Comparison of ENCODE assay signal across 8 cellular contexts in the genomic region with DNA sequence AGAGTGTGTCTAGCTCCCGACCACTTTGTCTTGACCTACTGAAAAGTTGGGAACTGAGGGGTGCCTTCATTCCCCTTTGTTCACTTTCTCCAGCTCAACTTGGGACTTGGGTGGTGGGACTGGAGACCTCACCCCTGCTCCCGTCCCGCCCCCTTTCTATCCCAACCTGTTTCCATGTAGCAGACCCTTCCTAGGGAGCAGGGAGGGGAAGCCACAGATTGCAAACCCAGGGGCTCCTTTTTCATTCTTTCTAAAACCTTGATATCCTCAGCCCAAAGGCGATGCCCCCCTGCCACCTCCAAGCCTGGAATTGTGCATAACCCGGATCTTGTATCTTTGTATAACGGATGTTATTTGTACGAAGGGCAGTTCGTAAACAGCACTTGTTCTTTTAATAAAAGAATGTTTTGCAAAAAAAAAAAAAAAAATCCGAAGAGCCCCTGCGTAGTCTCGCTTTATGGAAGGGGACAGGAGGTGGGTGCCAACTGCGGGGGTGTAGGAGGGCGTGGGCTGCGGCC. TPM values are rescaled to one million over a fixed set of nuclear protein-coding genes. Genes with fewer than 3 reads are reported as not detected.
A peak's percentile ranks its signal among the peaks of the same experiment; 100 is the strongest.
DNase-seq lines count a peak whose midpoint lies in the region; ATAC-seq and TF ChIP-seq lines count a peak whose summit lies in the region.

No MANE protein-coding gene starts in this region.

- peak overlapping the region; percentile 95 for H3K27ac Mint-ChIP-seq in activated CD4-positive, alpha-beta T cell treated with anti-CD3 and anti-CD28 coated beads, Interleukin-2, amount 10 ng/mL, durations not matched to agents 24 days and 14 days

- ATAC-seq in right lobe of liver: no peak

- no peaks in the 10 kb centered on the region for H3K27me3 Mint-ChIP-seq in activated CD4-positive, alpha-beta T cell treated with anti-CD3 and anti-CD28 coated beads, Interleukin-2, amount 10 ng/mL, durations not matched to agents 24 days and 14 days

- 24 to 26% (median 24%) methylated on average over 14 of the region's 14 CpGs for WGBS in adrenal gland, 4 donors
- 18% methylated on average over 14 of the region's 14 CpGs for WGBS in right lobe of liver (ENCODE audit: insufficient coverage, low coverage, low lambda C conversion rate, missing lambda C conversion rate)
- 29 to 35% methylated on average over 14 of the region's 14 CpGs for WGBS in thyroid gland, 2 donors

- H3K9me3 Mint-ChIP-seq in activated CD4-positive, alpha-beta T cell treated with anti-CD3 and anti-CD28 coated beads, Interleukin-2, amount 10 ng/mL, durations not matched to agents 24 days and 14 days: no peaks in the 10 kb centered on the region

- TF ChIP-seq POLR2A in adrenal gland (IDR thresholded peaks at IDR 0.05) (no peak), right lobe of liver (IDR thresholded peaks at IDR 0.05) (no peak), thyroid gland (IDR thresholded peaks at IDR 0.05) (no peak)

- H3K27me3 ChIP-seq in adrenal gland (no peaks in the 10 kb centered on the region), right lobe of liver (no peaks in the 10 kb centered on the region), thyroid gland (no peaks in the 10 kb centered on the region)

- H3K4me3 ChIP-seq in adrenal gland (peak overlapping the region in 2 of 4 donors; percentile 35 to 82), right lobe of liver (peak overlapping the region; percentile 60 to 89 (median 63)), thyroid gland (replicated peaks in 1 of 3) (peak overlapping the region in 2 of 3 donors; percentile 41)

- peaks cover 69% of the 10 kb centered on the region for H3K4me1 Mint-ChIP-seq in activated CD4-positive, alpha-beta T cell treated with anti-CD3 and anti-CD28 coated beads, Interleukin-2, amount 10 ng/mL, durations not matched to agents 24 days and 14 days

- intact Hi-C loops in activated CD4-positive, alpha-beta T cell treated with anti-CD3 and anti-CD28 coated beads, Interleukin-2, amount 10 ng/mL, durations not matched to agents 24 days and 14 days (cut with micrococcal nuclease): no loop called here
- intact Hi-C loops in adrenal gland (cut with DNase I) (no loop called here), right lobe of liver (cut with DNase I) (no loop called here), thyroid gland (cut with DNase I) (no loop called here)

- H3K36me3 Mint-ChIP-seq in activated CD4-positive, alpha-beta T cell treated with anti-CD3 and anti-CD28 coated beads, Interleukin-2, amount 10 ng/mL, durations not matched to agents 24 days and 14 days (ENCODE audit: low read depth): peaks cover 43% of the 10 kb centered on the region

- peak overlapping the region; percentile 79 for H3K4me3 Mint-ChIP-seq in activated CD4-positive, alpha-beta T cell treated with anti-CD3 and anti-CD28 coated beads, Interleukin-2, amount 10 ng/mL, durations not matched to agents 24 days and 14 days

- H3K4me1 ChIP-seq in adrenal gland (replicated peaks in 1 of 2) (peaks cover 43 to 73% of the 10 kb centered on the region in 2 donors), right lobe of liver (peaks cover 0 to 27% (median 14%) of the 10 kb centered on the region in 4 donors), thyroid gland (peaks cover 30 to 34% of the 10 kb centered on the region in 2 donors)

- H3K9me3 ChIP-seq in adrenal gland (replicated peaks in 1 of 3) (no peaks in the 10 kb centered on the region), right lobe of liver (no peaks in the 10 kb centered on the region), thyroid gland (no peaks in the 10 kb centered on the region)

- H3K36me3 ChIP-seq in adrenal gland (replicated peaks in 1 of 2) (peaks cover 0 to 20% of the 10 kb centered on the region in 2 donors), right lobe of liver (peaks cover 0 to 9% (median 2%) of the 10 kb centered on the region in 4 donors), thyroid gland (peaks cover 11 to 12% of the 10 kb centered on the region in 2 donors)

- no peak for DNase-seq in activated CD4-positive, alpha-beta T cell treated with anti-CD3 and anti-CD28 coated beads, Interleukin-2, amount 10 ng/mL, durations not matched to agents 24 days and 14 days
- DNase-seq in activated CD4-positive, alpha-beta T cell treated with anti-CD3 and anti-CD28 coated beads, Interleukin-2, amount 50 U/mL, for 4 hours: no peak
- DNase-seq in adrenal gland (no peak), right lobe of liver (no peak), thyroid gland (no peak), cerebellar cortex (ENCODE audit: low spot score) (no peak), NCI-H446 (lab: John Stamatoyannopoulos, UW) (no peak), cerebellar nuclear complex (lab: John Stamatoyannopoulos, UW) (no peak)

- TF ChIP-seq CTCF in adrenal gland (IDR thresholded peaks at IDR 0.05): no peak
- no peak for TF ChIP-seq CTCF in right lobe of liver (IDR thresholded peaks at IDR 0.05)
- no peak for TF ChIP-seq CTCF in thyroid gland (IDR thresholded peaks at IDR 0.05)

- H3K27ac ChIP-seq in adrenal gland: peak overlapping the region in 4 of 5 donors; percentile 75 to 96 (median 86)
- H3K27ac ChIP-seq in right lobe of liver: peak overlapping the region; percentile 63 to 89 (median 69)
- peak overlapping the region; percentile 86 to 92 (median 89) for H3K27ac ChIP-seq in thyroid gland

RNA-seq across cellular contexts. Expression of gene CISD3, which starts 0.7 kb away (rescaled TPM):
- 44.0 and 46.7 TPM in 2 replicates for total RNA-seq in activated CD4-positive, alpha-beta T cell treated with anti-CD3 and anti-CD28 coated beads, Interleukin-2, amount 10 ng/mL, durations not matched to agents 24 days and 14 days
- total RNA-seq in adrenal gland: 10 to 100 TPM in 7 of 8 donors, 1 to 10 TPM in 1; 9.9 to 78.7 (median 49.7) TPM
- 10 to 100 TPM; 36.1 to 45.7 (median 43.2) TPM for polyA plus RNA-seq in adrenal gland
- 10 to 100 TPM; 34.2 to 88.1 (median 55.1) TPM for total RNA-seq in right lobe of liver
- total RNA-seq in thyroid gland: 10 to 100 TPM; 12.4 to 29.0 (median 18.2) TPM

RNA-seq across cellular contexts. Expression of gene PCGF2, which starts 18.7 kb away (rescaled TPM):
- 4.7 and 5.5 TPM in 2 replicates for total RNA-seq in activated CD4-positive, alpha-beta T cell treated with anti-CD3 and anti-CD28 coated beads, Interleukin-2, amount 10 ng/mL, durations not matched to agents 24 days and 14 days
- total RNA-seq in adrenal gland (10 to 100 TPM in 7 of 8 donors, 1 to 10 TPM in 1; 7.4 to 82.3 (median 38.9) TPM), right lobe of liver (1 to 10 TPM; 1.7 to 8.0 (median 3.9) TPM), thyroid gland (10 to 100 TPM in 2 of 4 donors, 1 to 10 TPM in 2; 8.5 to 13.5 (median 10.9) TPM)
- 100 to 1,000 TPM in 2 of 3 donors, 10 to 100 TPM in 1; 13.4 to 233 (median 144) TPM for polyA plus RNA-seq in adrenal gland

RNA-seq across cellular contexts. Expression of gene PSMB3, which starts 23.1 kb away (rescaled TPM):
- 356 and 358 TPM in 2 replicates for total RNA-seq in activated CD4-positive, alpha-beta T cell treated with anti-CD3 and anti-CD28 coated beads, Interleukin-2, amount 10 ng/mL, durations not matched to agents 24 days and 14 days
- total RNA-seq in adrenal gland (100 to 1,000 TPM; 138 to 315 (median 235) TPM), right lobe of liver (100 to 1,000 TPM in 5 of 6 experiments, 10 to 100 TPM in 1; 85.2 to 183 (median 120) TPM), thyroid gland (100 to 1,000 TPM; 135 to 256 (median 222) TPM)
- 100 to 1,000 TPM; 240 to 556 (median 328) TPM for polyA plus RNA-seq in adrenal gland

RNA-seq across cellular contexts. Expression of gene MLLT6, which starts 24.4 kb away (rescaled TPM):
- 243 and 248 TPM in 2 replicates for total RNA-seq in activated CD4-positive, alpha-beta T cell treated with anti-CD3 and anti-CD28 coated beads, Interleukin-2, amount 10 ng/mL, durations not matched to agents 24 days and 14 days
- total RNA-seq in adrenal gland (100 to 1,000 TPM in 4 of 8 donors, 10 to 100 TPM in 4; 63.7 to 191 (median 99.8) TPM), right lobe of liver (10 to 100 TPM; 10.1 to 30.9 (median 25.6) TPM), thyroid gland (100 to 1,000 TPM; 111 to 192 (median 115) TPM)
- 100 to 1,000 TPM in 1 of 3 donors, 10 to 100 TPM in 2; 27.3 to 339 (median 50.5) TPM for polyA plus RNA-seq in adrenal gland

RNA-seq across cellular contexts. Expression of gene EPOP, which starts 54.7 kb away (rescaled TPM):
- total RNA-seq in activated CD4-positive, alpha-beta T cell treated with anti-CD3 and anti-CD28 coated beads, Interleukin-2, amount 10 ng/mL, durations not matched to agents 24 days and 14 days: 52.1 and 54.9 TPM in 2 replicates
- 1 to 10 TPM; 1.5 to 9.4 (median 3.9) TPM for total RNA-seq in adrenal gland
- 1 to 10 TPM in 2 of 3 donors, under 1 TPM in 1; 0.97 to 2.9 (median 2.7) TPM for polyA plus RNA-seq in adrenal gland
- total RNA-seq in right lobe of liver: 1 to 10 TPM; 1.1 to 6.0 (median 3.0) TPM
- total RNA-seq in thyroid gland: 1 to 10 TPM in 1 of 4 donors, under 1 TPM in 3; 0.20 to 1.8 (median 0.41) TPM
